In genomic region chr3:38027466-38028465, GRCh38 we compare ENCODE assay signal across 11 cellular contexts. TPM values are rescaled to one million over a fixed set of nuclear protein-coding genes. Genes with fewer than 3 reads are reported as not detected.
DNase-seq lines count a peak whose midpoint lies in the region; ATAC-seq and TF ChIP-seq lines count a peak whose summit lies in the region.
"Had no signal": no experiment of that assay in that cellular context is flagged by ENCODE, and none has a peak within 500 bp of the region (broad histone marks: within the 10 kb centered on the region; RNA-seq: fewer than 3 reads in every experiment).

No MANE protein-coding gene starts in this region.

- in situ Hi-C loops in GM23248 (cut with MboI) = no loop called here

- peaks cover 6% of the 10 kb centered on the region for H3K9me3 Mint-ChIP-seq in glutamatergic neuron (ENCODE audit: unreplicated experiment)

- H3K36me3 Mint-ChIP-seq in T-helper 17 cell (ENCODE audit: low read depth) (no peaks in the 10 kb centered on the region), glutamatergic neuron (ENCODE audit: unreplicated experiment) (peaks cover 7% of the 10 kb centered on the region)

- H4K20me1 ChIP-seq in GM23248 (ENCODE audit: insufficient read depth) = no peaks in the 10 kb centered on the region

- peak overlapping the region; percentile 82; the same call in 1 of the 2 replicates for H3K9ac ChIP-seq in GM23248

- H3K27me3 ChIP-seq in GM23248 (replicated peaks; ENCODE audit: insufficient read depth) = no peaks in the 10 kb centered on the region
- no peaks in the 10 kb centered on the region for H3K27me3 ChIP-seq in sigmoid colon

- H2AFZ ChIP-seq in GM23248 = no peak overlapping the region

- H3K4me3 Mint-ChIP-seq in T-helper 17 cell (peak overlapping the region; percentile 86), glutamatergic neuron (ENCODE audit: unreplicated experiment) (peak overlapping the region; percentile 94)

- no peaks in the 10 kb centered on the region for H3K36me3 ChIP-seq in GM23248 (ENCODE audit: low read depth)
- no peaks in the 10 kb centered on the region for H3K36me3 ChIP-seq in sigmoid colon
- H3K36me3 ChIP-seq: neutrophil had no signal

- intact Hi-C loops in sigmoid colon (cut with DNase I) = loop anchor here (2.0 kb wide), 1 partner anchor 109 kb away; the partner anchor contains the start of gene ACAA1

- H3K9me2 ChIP-seq in GM23248 (ENCODE audit: insufficient read depth) = no peaks in the 10 kb centered on the region

- H3K4me2 ChIP-seq in GM23248 (ENCODE audit: unreplicated experiment) = peak overlapping the region; percentile 51

- ATAC-seq in T-helper 17 cell (no peak), GM21447 (IDR thresholded peaks at IDR 0.05; ENCODE audit: unreplicated experiment) (no peak)

- TF ChIP-seq EP300 in sigmoid colon (IDR thresholded peaks at IDR 0.05) = no peak

- peaks cover 51% of the 10 kb centered on the region for H3K4me1 Mint-ChIP-seq in T-helper 17 cell
- peaks cover 4% of the 10 kb centered on the region for H3K4me1 Mint-ChIP-seq in glutamatergic neuron (ENCODE audit: low read depth, unreplicated experiment)

- H3K4me3 ChIP-seq in GM23248 (no peak overlapping the region), sigmoid colon (no peak overlapping the region)

- no peak for TF ChIP-seq POLR2A in sigmoid colon (IDR thresholded peaks at IDR 0.05)

- H3K9me3 ChIP-seq in GM23248 (ENCODE audit: low read depth) = no peaks in the 10 kb centered on the region
- peaks cover 3% of the 10 kb centered on the region for H3K9me3 ChIP-seq in T-helper 17 cell (ENCODE audit: control insufficient read depth, low read length, poor library complexity, severe bottlenecking)
- no peaks in the 10 kb centered on the region for H3K9me3 ChIP-seq in sigmoid colon
- H3K9me3 ChIP-seq: neutrophil had no signal

- H3K27ac Mint-ChIP-seq in T-helper 17 cell (peak overlapping the region; percentile 88), glutamatergic neuron (ENCODE audit: unreplicated experiment) (peak overlapping the region; percentile 70)

- peaks cover 27% of the 10 kb centered on the region for H3F3A ChIP-seq in GM23248 (ENCODE audit: insufficient read depth)

- peaks cover 31% of the 10 kb centered on the region for H3K4me1 ChIP-seq in GM23248 (ENCODE audit: insufficient read depth)
- H3K4me1 ChIP-seq in sigmoid colon = peaks cover 0 to 56% (median 45%) of the 10 kb centered on the region in 4 donors

- WGBS in GM23248 (ENCODE audit: low coverage in 1 of 2, low lambda C conversion rate in 2 of 2, missing lambda C conversion rate in 2 of 2), 2 experiments = 80 to 83% methylated on average over 6 of the region's 6 CpGs
- 94% methylated on average over 6 of the region's 6 CpGs for WGBS in sigmoid colon, 2 donors

- H3K27me3 Mint-ChIP-seq in T-helper 17 cell (no peaks in the 10 kb centered on the region), glutamatergic neuron (ENCODE audit: unreplicated experiment) (peaks cover 23% of the 10 kb centered on the region)

- H3K79me2 ChIP-seq in GM23248 (ENCODE audit: insufficient read depth) = no peaks in the 10 kb centered on the region

- no peak overlapping the region for H3K27ac ChIP-seq in GM23248
- H3K27ac ChIP-seq in sigmoid colon = peak overlapping the region; percentile 75 to 87 (median 86)
- H3K27ac ChIP-seq: neutrophil had no signal

- DNase-seq in GM23248 (no peak), T-helper 17 cell (no peak), glutamatergic neuron (no peak), sigmoid colon (no peak), DMS79 (lab: John Stamatoyannopoulos, UW) (no peak), GM20000 (ENCODE audit: low spot score) (no peak)
- DNase-seq: DND-41 had no signal

- no peak for TF ChIP-seq CTCF in glutamatergic neuron (IDR thresholded peaks at IDR 0.05; ENCODE audit: partially characterized antibody, unreplicated experiment)
- TF ChIP-seq CTCF in sigmoid colon (IDR thresholded peaks at IDR 0.05) = no peak
- no peak for TF ChIP-seq CTCF in GM20000 (IDR thresholded peaks at IDR 0.05; ENCODE audit: extremely low read depth, missing control alignments)

RNA-seq across cellular contexts. Expression of gene PLCD1, which starts 1.7 kb away (rescaled TPM):
- 18.8 and 20.2 TPM in 2 replicates for total RNA-seq in GM23248 (2014; rRNA removed; shearing (Covaris generic))
- polyA plus RNA-seq in GM23248 (2016; fragmentation: Nextera tagmentation; extraction: Ambion mirVana) = 19.6 and 21.4 TPM in 2 replicates
- total RNA-seq in T-helper 17 cell = 10 to 100 TPM; 61.8 to 67.1 TPM
- 73.0 TPM for total RNA-seq in glutamatergic neuron (ENCODE audit: unreplicated experiment)
- 10 to 100 TPM; 10.3 to 22.7 (median 14.2) TPM for total RNA-seq in sigmoid colon
- 100 to 1,000 TPM in 1 of 3 donors, 10 to 100 TPM in 2; 29.0 to 139 (median 85.9) TPM for polyA plus RNA-seq in sigmoid colon

RNA-seq across cellular contexts. Expression of gene DLEC1, which starts 11.2 kb away (rescaled TPM):
- total RNA-seq in GM23248 (2014; rRNA removed; shearing (Covaris generic)) = not detected in 2 replicates
- polyA plus RNA-seq in GM23248 (2016; fragmentation: Nextera tagmentation; extraction: Ambion mirVana) (0.15 TPM in 1 of 2 replicates, not detected in the other), sigmoid colon (under 1 TPM; 0.42 to 0.60 (median 0.46) TPM)
- total RNA-seq in T-helper 17 cell (10 to 100 TPM in 1 of 2 donors, 1 to 10 TPM in 1; 8.6 to 16.3 TPM), glutamatergic neuron (ENCODE audit: unreplicated experiment) (0.42 TPM), sigmoid colon (under 1 TPM; 0.16 to 0.41 (median 0.32) TPM)
- total RNA-seq: SK-MEL-5 had no signal

RNA-seq across cellular contexts. Expression of gene VILL, which starts 37.2 kb away (rescaled TPM):
- total RNA-seq in GM23248 (2014; rRNA removed; shearing (Covaris generic)) = 6.6 and 12.4 TPM in 2 replicates
- polyA plus RNA-seq in GM23248 (2016; fragmentation: Nextera tagmentation; extraction: Ambion mirVana) = 2.8 and 2.9 TPM in 2 replicates
- total RNA-seq in T-helper 17 cell = 10 to 100 TPM; 21.6 to 30.1 TPM
- 3.2 TPM for total RNA-seq in glutamatergic neuron (ENCODE audit: unreplicated experiment)
- total RNA-seq in sigmoid colon = 1 to 10 TPM; 5.3 to 8.3 (median 6.6) TPM
- polyA plus RNA-seq in sigmoid colon = 100 to 1,000 TPM in 1 of 3 donors, 10 to 100 TPM in 2; 81.7 to 175 (median 97.0) TPM
- total RNA-seq: H4 had no signal
